ENCODE assay signal across 10 cellular contexts in the genomic region with DNA sequence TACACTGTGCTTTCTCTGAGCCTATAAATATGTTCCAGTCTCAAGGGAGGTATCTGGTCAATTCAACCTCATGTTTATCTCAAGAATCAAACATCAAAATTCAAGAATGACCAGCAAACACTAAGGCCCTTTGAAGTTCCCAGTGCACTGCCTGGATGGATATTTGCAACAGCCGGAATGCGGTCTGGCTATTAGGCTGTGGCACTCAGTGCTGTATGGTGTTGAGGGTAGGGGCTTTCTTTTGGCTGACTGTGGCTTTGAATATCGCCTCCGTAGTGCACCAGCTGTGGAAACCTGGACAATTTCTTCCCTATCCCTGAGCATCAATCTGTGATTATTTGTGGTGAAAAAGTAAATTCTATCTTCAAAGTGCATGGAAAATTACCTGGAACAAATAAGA.
"Had no signal": no experiment of that assay in that cellular context is flagged by ENCODE, and none has a peak within 500 bp of the region (broad histone marks: within the 10 kb centered on the region; RNA-seq: fewer than 3 reads in every experiment).

No MANE protein-coding gene starts in this region.

- H3K4me1 ChIP-seq: HAP-1 had no signal

- H3K4me2 ChIP-seq: KMS-11 had no signal

- H3K9ac ChIP-seq: KMS-11 had no signal

- H3K36me3 Mint-ChIP-seq: IgD-negative memory B cell had no signal

- H3K4me3 Mint-ChIP-seq: HFFc6, IgD-negative memory B cell had no signal

- H3K27ac Mint-ChIP-seq: HFFc6, IgD-negative memory B cell had no signal

- H3K4me1 Mint-ChIP-seq: IgD-negative memory B cell had no signal

- ATAC-seq: HCT116, HepG2 had no signal

- H3K9me3 ChIP-seq: HAP-1 had no signal

- DNase-seq: GOT3, H7, HFFc6, KBM-7 had no signal

- H3K36me3 ChIP-seq: HAP-1 had no signal

- FAIRE-seq: HepG2 had no signal

- H3K9me3 Mint-ChIP-seq: IgD-negative memory B cell had no signal

- H3K27ac ChIP-seq: HL-60, KMS-11 had no signal

- H3K4me3 ChIP-seq: HAP-1 had no signal
